ENCODE assay signal across 24 cellular contexts in the genomic region with DNA sequence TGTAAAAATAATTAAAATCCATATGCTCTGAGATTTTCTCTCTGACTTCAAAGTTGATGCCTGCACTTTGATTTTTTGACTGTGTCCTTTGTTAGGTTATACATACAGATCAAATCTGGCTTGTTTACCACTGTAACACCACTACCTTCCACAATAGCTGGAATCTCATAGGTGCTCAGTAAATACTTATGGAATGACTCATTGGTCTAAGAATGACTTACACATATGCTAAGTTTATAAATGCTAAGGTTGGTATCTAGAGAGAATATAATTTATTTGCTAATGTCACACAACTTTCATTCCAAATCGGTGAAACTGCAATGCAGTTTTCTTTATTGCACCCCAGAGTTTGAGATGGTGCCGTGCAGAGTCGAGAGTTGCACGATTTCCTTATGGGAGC.
DNase-seq lines count a peak whose midpoint lies in the region; ATAC-seq, FAIRE-seq and TF ChIP-seq lines count a peak whose summit lies in the region.
"Had no signal": no experiment of that assay in that cellular context is flagged by ENCODE, and none has a peak within 500 bp of the region (broad histone marks: within the 10 kb centered on the region; RNA-seq: fewer than 3 reads in every experiment).

No MANE protein-coding gene starts in this region.

- H3K4me1 Mint-ChIP-seq in neural progenitor cell, result no peaks in the 10 kb centered on the region
- H3K4me1 Mint-ChIP-seq: GM23338, T-cell had no signal

- no peak overlapping the region for H2BK5ac ChIP-seq in H1 (ENCODE audit: low read depth, low read length)
- no peak overlapping the region for H2BK5ac ChIP-seq in mesenchymal stem cell (ENCODE audit: low read depth, low read length, poor library complexity, severe bottlenecking)

- H3K79me2 ChIP-seq in PC-3 (ENCODE audit: low read length), result no peaks in the 10 kb centered on the region
- no peaks in the 10 kb centered on the region for H3K79me2 ChIP-seq in H1 (ENCODE audit: control insufficient read depth in 1 of 2, insufficient read depth in 2 of 2, low read length in 2 of 2)
- no peaks in the 10 kb centered on the region for H3K79me2 ChIP-seq in neural progenitor cell (ENCODE audit: low read depth)

- no peak overlapping the region for H3K9ac ChIP-seq in PC-3 (ENCODE audit: low read length)
- H3K9ac ChIP-seq in H1 (replicated peaks in 1 of 4; ENCODE audit: extremely low read depth in 1 of 4, low read depth in 3 of 4, low read length in 3 of 4), result no peak overlapping the region
- no peak overlapping the region for H3K9ac ChIP-seq in mesenchymal stem cell (ENCODE audit: low read length)
- no peak overlapping the region for H3K9ac ChIP-seq in neural progenitor cell

- CTCF ChIA-PET in PC-3 (lab: Charles Lee), result no interaction called here
- CTCF ChIA-PET in H1 (lab: Charles Lee; ENCODE audit: partially characterized antibody), result interaction anchor here (1.4 to 1.8 kb wide), 2 partner anchors 8 to 9 kb away, joined by 4 to 8 read pairs; no protein-coding TSS in a partner anchor

- H4K91ac ChIP-seq in H1 (replicated peaks; ENCODE audit: insufficient read length, low read length), result no peak overlapping the region
- H4K91ac ChIP-seq in mesenchymal stem cell (ENCODE audit: low read length), result no peak overlapping the region

- no peaks in the 10 kb centered on the region for H3K9me3 Mint-ChIP-seq in neural progenitor cell
- H3K9me3 Mint-ChIP-seq: GM23338, T-cell had no signal

- no peak overlapping the region for H3K56ac ChIP-seq in H1 (replicated peaks; ENCODE audit: insufficient read length, low read depth, low read length)

- H3K14ac ChIP-seq in H1 (ENCODE audit: insufficient read length), result no peak overlapping the region
- no peak overlapping the region for H3K14ac ChIP-seq in mesenchymal stem cell (ENCODE audit: low read length in 2 of 2)

- intact Hi-C loops in PC-3 (cut with micrococcal nuclease), result no loop called here

- H2BK12ac ChIP-seq in H1 (ENCODE audit: low read depth, low read length) (no peak overlapping the region), mesenchymal stem cell (ENCODE audit: low read length in 2 of 2) (no peak overlapping the region)

- no peaks in the 10 kb centered on the region for H3K27me3 ChIP-seq in PC-3 (ENCODE audit: low read length)
- H3K27me3 ChIP-seq in H1 (replicated peaks in 1 of 4; ENCODE audit: control insufficient read depth in 3 of 4, extremely low read depth in 1 of 4, insufficient read depth in 3 of 4, low read length in 3 of 4), result no peaks in the 10 kb centered on the region
- no peaks in the 10 kb centered on the region for H3K27me3 ChIP-seq in mesenchymal stem cell (ENCODE audit: control insufficient read depth in 1 of 2, insufficient read depth in 1 of 2, low read length in 2 of 2)
- H3K27me3 ChIP-seq in neural progenitor cell, result no peaks in the 10 kb centered on the region
- H3K27me3 ChIP-seq: body of pancreas, SJCRH30, stomach, tibial artery had no signal

- no peaks in the 10 kb centered on the region for H3K9me3 ChIP-seq in PC-3 (ENCODE audit: low read length)
- H3K9me3 ChIP-seq in H1 (ENCODE audit: insufficient read depth in 2 of 2, low read depth in 1 of 2, low read length in 1 of 2), result no peaks in the 10 kb centered on the region; a peak in 1 of 4 replicates
- H3K9me3 ChIP-seq in mesenchymal stem cell (ENCODE audit: control insufficient read depth, low read length), result no peaks in the 10 kb centered on the region
- H3K9me3 ChIP-seq in neural progenitor cell (ENCODE audit: low read depth), result no peaks in the 10 kb centered on the region
- H3K9me3 ChIP-seq: body of pancreas, prostate gland, SJCRH30, stomach, tibial artery had no signal

- no peak for TF ChIP-seq EP300 in H1 (IDR thresholded peaks at IDR 0.05; ENCODE audit: borderline replicate concordance in 1 of 2, low read depth in 2 of 2, low read length in 2 of 2)

- no peak overlapping the region for H4K5ac ChIP-seq in H1 (ENCODE audit: insufficient read length, low read depth, low read length)

- DNase-seq in PC-3 (peak; percentile 3), H1 (ENCODE audit: low read depth in 1 of 2, low spot score in 2 of 2) (peak in 1 of 2 experiments; percentile 2), mesenchymal stem cell (peak; percentile 26), GM19238 (ENCODE audit: insufficient read length, low spot score) (no peak), SHP77 treated with DMSO at 0.1 percent for 48 hours (lab: John Stamatoyannopoulos, UW) (no peak), neural progenitor cell (ENCODE audit: low spot score) (no peak)
- DNase-seq: activated CD8-positive, alpha-beta memory T cell treated with anti-CD3 and anti-CD28 coated beads for 24 hours; activated gamma-delta T cell treated with Interleukin-2 at 50 U/mL for 16 hours; activated T-cell treated with anti-CD3 and anti-CD28 coated beads, Interleukin-2, amount 50 U/mL, for 1 hour; body of pancreas; foreskin melanocyte; hypothalamus; Kasumi-1; NCI-H1105; NCI-H2081; SJCRH30; stomach; T-cell; tibial artery had no signal

- ATAC-seq in GM18868 (IDR thresholded peaks at IDR 0.05; ENCODE audit: unreplicated experiment) (peak; percentile 79), PC-3 (no peak), HG02642 (IDR thresholded peaks at IDR 0.05; ENCODE audit: poor library complexity, unreplicated experiment) (no peak)
- ATAC-seq: body of pancreas, GM23338, T-cell had no signal

- H3K4me3 Mint-ChIP-seq in neural progenitor cell, result no peak overlapping the region
- H3K4me3 Mint-ChIP-seq: GM23338, T-cell had no signal

- H3K27me3 Mint-ChIP-seq in neural progenitor cell (ENCODE audit: insufficient read depth, low read depth), result no peaks in the 10 kb centered on the region

- no peak overlapping the region for H3K4me3 ChIP-seq in PC-3 (ENCODE audit: low read length)
- no peak overlapping the region for H3K4me3 ChIP-seq in H1 (ENCODE audit: extremely low read depth in 1 of 4, insufficient read depth in 2 of 4, low read depth in 3 of 4, low read length in 4 of 4)
- no peak overlapping the region for H3K4me3 ChIP-seq in mesenchymal stem cell (ENCODE audit: insufficient read depth in 1 of 2, low read depth in 1 of 2, low read length in 2 of 2)
- no peak overlapping the region for H3K4me3 ChIP-seq in neural progenitor cell
- H3K4me3 ChIP-seq: body of pancreas, GM23338, lung, prostate gland, SJCRH30, stomach, tibial artery had no signal

- WGBS in H1 (ENCODE audit: extremely low coverage in 1 of 2, insufficient coverage in 1 of 2, insufficient read length in 1 of 2, insufficient replicate concordance in 2 of 2, low coverage in 1 of 2, low lambda C conversion rate in 2 of 2, missing lambda C conversion rate in 1 of 2), 2 experiments, result 92% methylated on average over 4 of the region's 4 CpGs; no CpG with 5 or more reads in 1 of the 2 experiments
- no CpG with 5 or more reads among the region's 4 CpGs for WGBS in mesenchymal stem cell

- no peaks in the 10 kb centered on the region for H3K23me2 ChIP-seq in H1 (ENCODE audit: low read depth, low read length)

- no peak overlapping the region for H3K27ac Mint-ChIP-seq in neural progenitor cell
- H3K27ac Mint-ChIP-seq: GM23338, T-cell had no signal

- no peak for FAIRE-seq in H1 (lab: Jason Lieb, UNC)

- H3K4me2 ChIP-seq in PC-3 (ENCODE audit: low read length) (no peak overlapping the region), H1 (ENCODE audit: insufficient read depth in 1 of 2, low read depth in 2 of 2, low read length in 2 of 2) (no peak overlapping the region), mesenchymal stem cell (ENCODE audit: low read length, poor library complexity, severe bottlenecking) (no peak overlapping the region), neural progenitor cell (no peak overlapping the region)
- H3K4me2 ChIP-seq: GM23338 had no signal

- no peaks in the 10 kb centered on the region for H3K9me2 ChIP-seq in PC-3 (replicated peaks; ENCODE audit: low read length)

- H4K20me1 ChIP-seq in PC-3 (ENCODE audit: low read length) (no peaks in the 10 kb centered on the region), H1 (replicated peaks in 1 of 2; ENCODE audit: control insufficient read depth in 1 of 2, insufficient read depth in 2 of 2, low read length in 2 of 2) (no peaks in the 10 kb centered on the region), neural progenitor cell (ENCODE audit: low read depth) (no peaks in the 10 kb centered on the region)

- H3F3A ChIP-seq in PC-3 (ENCODE audit: low read length, unreplicated experiment), result no peaks in the 10 kb centered on the region
- H3F3A ChIP-seq in neural progenitor cell (ENCODE audit: low read depth), result no peaks in the 10 kb centered on the region

- H2AFZ ChIP-seq in PC-3 (ENCODE audit: low read length) (no peak overlapping the region), H1 (ENCODE audit: low read length) (no peak overlapping the region), mesenchymal stem cell (ENCODE audit: low read depth, low read length) (no peak overlapping the region), neural progenitor cell (replicated peaks) (no peak overlapping the region)
- H2AFZ ChIP-seq: GM23338 had no signal

- TF ChIP-seq CTCF in PC-3 (conservative IDR thresholded peaks at IDR 0.05; ENCODE audit: low read depth, low read length) (no peak), H1 (IDR thresholded peaks at IDR 0.05; ENCODE audit: control extremely low read depth in 1 of 3, insufficient read depth in 1 of 3, low read depth in 1 of 3, low read length in 3 of 3) (no peak), neural progenitor cell (IDR thresholded peaks at IDR 0.05) (no peak)

- no TSS peak for BruUV-seq in PC-3 (replicated peaks; lab: Mats Ljungman, UMichigan)

- H3K4me1 ChIP-seq in PC-3 (ENCODE audit: insufficient read depth, low read length), result no peaks in the 10 kb centered on the region
- H3K4me1 ChIP-seq in H1 (replicated peaks in 1 of 4; ENCODE audit: control insufficient read depth in 3 of 4, insufficient read depth in 4 of 4, low read length in 3 of 4), result no peaks in the 10 kb centered on the region
- peaks cover 2% of the 10 kb centered on the region for H3K4me1 ChIP-seq in mesenchymal stem cell (ENCODE audit: control insufficient read depth, insufficient read depth, low read depth, low read length)
- no peaks in the 10 kb centered on the region for H3K4me1 ChIP-seq in neural progenitor cell
- H3K4me1 ChIP-seq: body of pancreas, prostate gland, SJCRH30, stomach, tibial artery had no signal

- no peak overlapping the region for H2BK20ac ChIP-seq in H1 (ENCODE audit: low read length)

- H4K8ac ChIP-seq in H1 (ENCODE audit: extremely low read depth, insufficient read depth, low read length) (no peak overlapping the region), mesenchymal stem cell (ENCODE audit: low read length) (no peak overlapping the region)

- no peak overlapping the region for H2BK120ac ChIP-seq in H1 (replicated peaks; ENCODE audit: low read depth, low read length)
- no peak overlapping the region for H2BK120ac ChIP-seq in mesenchymal stem cell (ENCODE audit: low read depth, low read length)

- no peak overlapping the region for H2BK15ac ChIP-seq in H1 (ENCODE audit: low read length)
- no peak overlapping the region for H2BK15ac ChIP-seq in mesenchymal stem cell (ENCODE audit: low read depth, poor library complexity, severe bottlenecking)

- TF ChIP-seq POLR2A in H1 (IDR thresholded peaks at IDR 0.05; ENCODE audit: control extremely low read depth in 1 of 2, low read depth in 2 of 2, low read length in 2 of 2), result no peak

- H2AK5ac ChIP-seq in H1 (ENCODE audit: low read depth, low read length) (no peak overlapping the region), mesenchymal stem cell (ENCODE audit: low read length, severe bottlenecking) (no peak overlapping the region)

- H3K27ac ChIP-seq in PC-3 (ENCODE audit: low read length), result no peak overlapping the region
- no peak overlapping the region for H3K27ac ChIP-seq in H1 (ENCODE audit: low read depth, low read length)
- H3K27ac ChIP-seq in mesenchymal stem cell (ENCODE audit: low read length, poor library complexity, severe bottlenecking), result no peak overlapping the region
- no peak overlapping the region for H3K27ac ChIP-seq in neural progenitor cell
- H3K27ac ChIP-seq: body of pancreas, prostate gland, SJCRH30, stomach, tibial artery had no signal

- H3K79me1 ChIP-seq in H1 (ENCODE audit: low read depth, low read length) (no peaks in the 10 kb centered on the region), mesenchymal stem cell (replicated peaks; ENCODE audit: low read length, poor library complexity, severe bottlenecking) (no peaks in the 10 kb centered on the region)

- H3K23ac ChIP-seq in H1 (ENCODE audit: insufficient read length) (no peak overlapping the region), mesenchymal stem cell (ENCODE audit: low read length in 2 of 2) (no peak overlapping the region)

- H3K4ac ChIP-seq in H1 (replicated peaks; ENCODE audit: insufficient read length, low read depth, low read length) (no peak overlapping the region), mesenchymal stem cell (ENCODE audit: low read depth in 1 of 2, low read length in 2 of 2) (no peak overlapping the region)

- no peaks in the 10 kb centered on the region for H3K36me3 Mint-ChIP-seq in neural progenitor cell
- H3K36me3 Mint-ChIP-seq: T-cell had no signal

- TF ChIP-seq RAD21 in H1 (IDR thresholded peaks at IDR 0.05 in 1 of 2, conservative IDR thresholded peaks at IDR 0.05 in 1 of 2; ENCODE audit: low read depth in 2 of 2, low read length in 2 of 2), result no peak

- POLR2A ChIA-PET in PC-3 (lab: Charles Lee; ENCODE audit: unreplicated experiment) (no interaction called here), H1 (lab: Charles Lee; ENCODE audit: partially characterized antibody) (no interaction called here)

- no peaks in the 10 kb centered on the region for H3K36me3 ChIP-seq in PC-3 (ENCODE audit: low read depth, low read length)
- H3K36me3 ChIP-seq in H1 (ENCODE audit: control insufficient read depth in 2 of 4, insufficient read depth in 4 of 4, low read length in 3 of 4), result no peaks in the 10 kb centered on the region
- H3K36me3 ChIP-seq in mesenchymal stem cell (ENCODE audit: control insufficient read depth in 1 of 2, insufficient read depth in 2 of 2, low read depth in 1 of 2, low read length in 2 of 2), result no peaks in the 10 kb centered on the region
- H3K36me3 ChIP-seq in neural progenitor cell, result no peaks in the 10 kb centered on the region
- H3K36me3 ChIP-seq: prostate gland, SJCRH30, stomach, tibial artery had no signal

- H3K18ac ChIP-seq in H1 (ENCODE audit: extremely low read depth, low read length), result no peak overlapping the region
- H3K18ac ChIP-seq in mesenchymal stem cell (ENCODE audit: low read depth in 1 of 2, low read length in 2 of 2), result no peak overlapping the region

Comparison
In these comparisons a context has a peak if more than half of its experiments do, and no peak if none do; other contexts are left out.
1. DNase-seq: peak in PC-3 (single experiment) and mesenchymal stem cell (single experiment); none in GM19238 (single experiment), SHP77 treated with DMSO at 0.1 percent for 48 hours (single experiment) and neural progenitor cell (single experiment).